ENCODE assay signal across 8 cellular contexts in the genomic region with DNA sequence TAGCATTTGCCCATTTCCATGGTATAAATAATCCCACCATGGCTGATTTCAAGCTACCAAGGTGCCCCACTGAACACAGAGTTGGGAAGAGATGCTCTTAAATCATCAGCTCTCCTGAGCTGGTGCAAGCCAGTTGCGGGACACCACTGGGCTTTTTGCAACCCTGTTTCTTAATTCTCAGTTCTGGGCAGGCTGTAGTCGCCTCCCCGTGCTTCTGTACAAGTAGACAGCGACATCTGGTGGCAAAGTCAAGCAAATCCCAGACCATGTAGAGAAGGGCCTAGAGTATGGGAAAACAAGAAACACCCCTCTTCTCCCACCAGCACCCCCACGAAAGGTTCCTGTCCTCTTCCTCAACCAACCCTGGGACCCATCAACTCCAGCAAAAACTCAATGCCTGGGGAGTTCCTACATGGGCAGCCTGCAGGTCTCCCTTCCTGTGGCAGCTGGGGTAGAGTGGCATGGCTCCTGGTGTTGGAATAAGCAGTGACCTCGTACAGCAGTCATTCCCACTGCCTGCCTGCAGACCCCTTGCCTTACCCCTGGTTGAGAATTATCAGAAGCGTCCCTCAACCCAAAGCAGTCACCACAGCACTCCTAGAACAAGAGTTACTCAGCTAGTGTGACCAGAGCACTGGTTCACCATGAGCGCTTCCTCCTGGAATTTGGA.
A peak's percentile ranks its signal among the peaks of the same experiment; 100 is the strongest.
DNase-seq lines count a peak whose midpoint lies in the region; ATAC-seq and TF ChIP-seq lines count a peak whose summit lies in the region.

No MANE protein-coding gene starts in this region.

- H3K27me3 ChIP-seq in spleen (replicated peaks in 1 of 7), result peaks cover 0 to 39% (median 0%) of the 10 kb centered on the region in 7 donors

- H3K9me3 ChIP-seq in spleen, result peaks cover 0 to 3% (median 0%) of the 10 kb centered on the region in 8 donors

- ATAC-seq in GM21576 (IDR thresholded peaks at IDR 0.05; ENCODE audit: unreplicated experiment) (no peak), GM18502 (IDR thresholded peaks at IDR 0.05; ENCODE audit: poor library complexity, unreplicated experiment) (no peak)

- no peaks in the 10 kb centered on the region for H3K36me3 ChIP-seq in spleen

- in situ Hi-C loops in astrocyte of the spinal cord (cut with HindIII; ENCODE audit: low sequenced_read_pairs), result no loop called here

- DNase-seq in GDM1 (lab: John Stamatoyannopoulos, UW), result peak; percentile 54
- peak; percentile 79 for DNase-seq in MV-4-11 (lab: John Stamatoyannopoulos, UW)
- peak; percentile 31 for DNase-seq in T-helper 22 cell (ENCODE audit: low read depth)
- peak; percentile 62 for DNase-seq in astrocyte of the spinal cord (ENCODE audit: low read depth, low spot score)
- peak in 41 of 51 donors; percentile 8 to 77 (median 48) for DNase-seq in hypothalamus (lab: John Stamatoyannopoulos, UW)
- DNase-seq in spleen, result no peak

- intact Hi-C loops in spleen (cut with DNase I; ENCODE audit: low total_unique reads), result loop anchor here (5.0 kb wide), 1 partner anchor 109 kb away; no protein-coding TSS in a partner anchor

- 23 to 32% (median 24%) methylated on average over 7 to 8 of the region's 8 CpGs for WGBS in spleen, 5 donors

- no peak overlapping the region for H3K4me3 ChIP-seq in astrocyte of the spinal cord (ENCODE audit: low read depth, low read length)
- H3K4me3 ChIP-seq in spleen, result no peak overlapping the region

- no peak for TF ChIP-seq POLR2A in spleen (IDR thresholded peaks at IDR 0.05)

- no peak overlapping the region for H3K27ac ChIP-seq in spleen

- peak; percentile 84 for TF ChIP-seq CTCF in astrocyte of the spinal cord (IDR thresholded peaks at IDR 0.05; ENCODE audit: low read depth, low read length)
- TF ChIP-seq CTCF in spleen (IDR thresholded peaks at IDR 0.05 in 8 of 11, conservative IDR thresholded peaks at IDR 0.05 in 3 of 11), result peak; percentile 73 to 88 (median 82)

- H3K4me1 ChIP-seq in spleen, result peaks cover 0 to 45% (median 17%) of the 10 kb centered on the region in 6 donors
